22 cellular contexts compared by ENCODE assay signal in genomic region chr2:238046871-238047270, GRCh38. TPM values are rescaled to one million over a fixed set of nuclear protein-coding genes. Genes with fewer than 3 reads are reported as not detected.
"Had no signal": no experiment of that assay in that cellular context is flagged by ENCODE, and none has a peak within 500 bp of the region (broad histone marks: within the 10 kb centered on the region; RNA-seq: fewer than 3 reads in every experiment).

No MANE protein-coding gene starts in this region.

- DNase-seq: dermis blood vessel endothelial cell; esophagus squamous epithelium; foreskin keratinocyte; head of caudate nucleus; kidney; left cardiac atrium; mesendoderm; naive thymus-derived CD4-positive, alpha-beta T cell; nucleus accumbens; ovary; right cardiac atrium; stimulated activated CD4-positive, alpha-beta T cell treated with anti-CD3 and anti-CD28 coated beads, Interleukin-4, amount 100 ng/mL, for 1 hour; stimulated activated CD8-positive, alpha-beta memory T cell treated with anti-CD3 and anti-CD28 coated beads, Interleukin-4, amount 100 ng/mL, for 48 hours; tibial artery; upper lobe of left lung; uterus had no signal

- H3K79me2 ChIP-seq: hepatocyte had no signal

- H3K4me1 Mint-ChIP-seq: neural progenitor cell; stimulated activated effector memory CD8-positive, alpha-beta T cell treated with anti-CD3 and anti-CD28 coated beads, Interleukin-12 subunit alpha, Interleukin-12 subunit beta, amount 100 ng/mL, for 72 hours had no signal

- H3K27ac ChIP-seq: esophagus squamous epithelium, foreskin keratinocyte, hepatocyte, neural progenitor cell, ovary, tibial artery, upper lobe of left lung, uterus had no signal

- H3K4me3 ChIP-seq: esophagus squamous epithelium, hepatocyte, neural progenitor cell, ovary, tibial artery, upper lobe of left lung, uterus had no signal

- H3K36me3 ChIP-seq: neural progenitor cell, ovary, uterus had no signal

- H3K4me3 Mint-ChIP-seq: naive thymus-derived CD4-positive, alpha-beta T cell; neural progenitor cell; stimulated activated effector memory CD8-positive, alpha-beta T cell treated with anti-CD3 and anti-CD28 coated beads, Interleukin-12 subunit alpha, Interleukin-12 subunit beta, amount 100 ng/mL, for 72 hours; stimulated activated naive CD8-positive, alpha-beta T cell treated with anti-CD3 and anti-CD28 coated beads, Interleukin-15, Interleukin-2, amounts not matched to agents 100 ng/mL and 50 ng/mL, for 24 hours had no signal

- H3K27me3 ChIP-seq: esophagus squamous epithelium, foreskin keratinocyte, hepatocyte, neural progenitor cell, ovary, tibial artery, upper lobe of left lung, uterus had no signal

- H3K27ac Mint-ChIP-seq: neural progenitor cell; progenitor cell of endocrine pancreas; stimulated activated effector memory CD8-positive, alpha-beta T cell treated with anti-CD3 and anti-CD28 coated beads, Interleukin-12 subunit alpha, Interleukin-12 subunit beta, amount 100 ng/mL, for 72 hours; stimulated activated naive CD8-positive, alpha-beta T cell treated with anti-CD3 and anti-CD28 coated beads, Interleukin-15, Interleukin-2, amounts not matched to agents 100 ng/mL and 50 ng/mL, for 24 hours had no signal

- ATAC-seq: foreskin keratinocyte; left cardiac atrium; naive thymus-derived CD4-positive, alpha-beta T cell; stimulated activated effector memory CD8-positive, alpha-beta T cell treated with anti-CD3 and anti-CD28 coated beads, Interleukin-12 subunit alpha, Interleukin-12 subunit beta, amount 100 ng/mL, for 72 hours had no signal

- H3K27me3 Mint-ChIP-seq: progenitor cell of endocrine pancreas; stimulated activated naive CD8-positive, alpha-beta T cell treated with anti-CD3 and anti-CD28 coated beads, Interleukin-15, Interleukin-2, amounts not matched to agents 100 ng/mL and 50 ng/mL, for 24 hours had no signal

- H3K4me2 ChIP-seq: hepatocyte, neural progenitor cell had no signal

- H3K9me3 ChIP-seq: esophagus squamous epithelium, ovary, upper lobe of left lung, uterus had no signal

- H3K9ac ChIP-seq: neural progenitor cell had no signal

- H2AFZ ChIP-seq: hepatocyte, neural progenitor cell had no signal

- H3K4me1 ChIP-seq: foreskin keratinocyte, neural progenitor cell, tibial artery, upper lobe of left lung, uterus had no signal

RNA-seq across cellular contexts. Expression of gene ESPNL, which starts 53.3 kb away (rescaled TPM):
- total RNA-seq: dermis blood vessel endothelial cell, lung microvascular endothelial cell had no signal
